ENCODE assay signal across 8 cellular contexts in genomic region chr3:184017672-184018423, GRCh38. TPM values are rescaled to one million over a fixed set of nuclear protein-coding genes. Genes with fewer than 3 reads are reported as not detected.
DNase-seq lines count a peak whose midpoint lies in the region; ATAC-seq and TF ChIP-seq lines count a peak whose summit lies in the region.

ABCC5 (minus strand) TSS chr3:184017884; CDS start chr3:184014392, 3,492 bp downstream.

- peak within 1 kb of the TSS; percentile 31 for H3K27ac ChIP-seq in AG04450 (ENCODE audit: low read depth, low read length)
- H3K27ac ChIP-seq in caudate nucleus (ENCODE audit: low read depth, low read length) = peak within 1 kb of the TSS; percentile 98

- peaks cover 3% of the 10 kb centered on the region for H3K27me3 ChIP-seq in AG04450 (ENCODE audit: control insufficient read depth, insufficient read depth, low read length)

- peaks cover 9% of the 10 kb centered on the region for H3K36me3 Mint-ChIP-seq in WTC11

- POLR2A ChIA-PET in AG04450 (lab: Yijun Ruan, JAX) = interaction anchor here (0.5 to 1.3 kb wide), 5 partner anchors 10 to 156 kb away, joined by 3 to 4 read pairs (median 3); no protein-coding TSS in a partner anchor
- POLR2A ChIA-PET in WTC11 (lab: Charles Lee) = interaction anchor here (0.6 to 0.7 kb wide), 3 partner anchors 10 to 159 kb away, joined by 3 read pairs; no protein-coding TSS in a partner anchor

- CTCF ChIA-PET in AG04450 (lab: Charles Lee) (interaction anchor here (0.6 to 5.0 kb wide), 18 partner anchors 11 to 384 kb away, joined by 3 to 48 read pairs (median 4); partner anchors contain the start of gene PARL), WTC11 (lab: Charles Lee) (interaction anchor here (0.5 to 4.1 kb wide), 15 partner anchors 11 to 1044 kb away, joined by 3 to 37 read pairs (median 4); partner anchors contain the start of genes CAMK2N2, EEF1AKMT4, EIF2B5 and PARL)

- peaks cover 3% of the 10 kb centered on the region; the same call in 1 of the 2 replicates for H3K9me3 ChIP-seq in AG04450 (ENCODE audit: control insufficient read depth, insufficient read depth, low read length)

- H3K4me1 Mint-ChIP-seq in WTC11 = peaks cover 22% of the 10 kb centered on the region

- H3K4me3 Mint-ChIP-seq in WTC11 = peak within 1 kb of the TSS; percentile 99

- H3K9me3 Mint-ChIP-seq in WTC11 = no peaks in the 10 kb centered on the region

- peak; percentile 97 for ATAC-seq in GM18907 (IDR thresholded peaks at IDR 0.05; ENCODE audit: unreplicated experiment)
- peak; percentile 92 for ATAC-seq in HG03159 (IDR thresholded peaks at IDR 0.05; ENCODE audit: unreplicated experiment)
- ATAC-seq in WTC11 = peak; percentile 98

- H3K27ac Mint-ChIP-seq in WTC11 = peak within 1 kb of the TSS; percentile 96

- H3K27me3 Mint-ChIP-seq in WTC11 (ENCODE audit: low read depth) = no peaks in the 10 kb centered on the region

- DNase-seq in AG04450 (ENCODE audit: low read depth, low spot score) (peak; percentile 81), NCI-H2227 (lab: John Stamatoyannopoulos, UW; ENCODE audit: unreplicated experiment) (peak; percentile 96), WTC11 (ENCODE audit: low spot score) (peak; percentile 94), caudate nucleus (lab: John Stamatoyannopoulos, UW) (peak; percentile 46 to 98 (median 94)), iris pigment epithelial cell (ENCODE audit: low read depth) (peak; percentile 93)
- DNase-seq in stimulated activated CD4-positive, alpha-beta T cell treated with anti-CD3 and anti-CD28 coated beads, Interleukin-12 subunit alpha, Interleukin-12 subunit beta, amount 100 ng/mL, for 4 hours = peak; percentile 82

- TF ChIP-seq CTCF in AG04450 (IDR thresholded peaks at IDR 0.05; ENCODE audit: low read depth, low read length) (0 out of 2 replicates have a peak, but pooled peaks have one; percentile 1), WTC11 (IDR thresholded peaks at IDR 0.05) (peak; percentile 14)

- peak within 1 kb of the TSS; percentile 100 for H3K4me3 ChIP-seq in AG04450 (ENCODE audit: low read depth, low read length)

TF ChIP-seq in WTC11, 78 proteins besides CTCF, POLR2A, EP300 and RAD21 (continues in another document):
- TF ChIP-seq ZNF532 (CRISPR knock-in tag; IDR thresholded peaks at IDR 0.05; ENCODE audit: borderline replicate concordance) (no peak), TEAD1 (CRISPR knock-in tag; IDR thresholded peaks at IDR 0.05) (0 out of 2 replicates have a peak, but pooled peaks have one; percentile 60), GTF2I (CRISPR knock-in tag; conservative IDR thresholded peaks at IDR 0.05) (no peak), SP1 (CRISPR knock-in tag; conservative IDR thresholded peaks at IDR 0.05) (peak; percentile 42), SMAD3 (CRISPR knock-in tag; IDR thresholded peaks at IDR 0.05; ENCODE audit: borderline replicate concordance) (peak; percentile 47; the same call in 1 of the 2 replicates), E2F4 (CRISPR knock-in tag; IDR thresholded peaks at IDR 0.05; ENCODE audit: borderline replicate concordance, low read depth) (no peak), RELA (CRISPR knock-in tag; IDR thresholded peaks at IDR 0.05; ENCODE audit: borderline replicate concordance) (no peak), OVOL2 (CRISPR knock-in tag; IDR thresholded peaks at IDR 0.05; ENCODE audit: borderline replicate concordance) (no peak), MYBL2 (CRISPR knock-in tag; IDR thresholded peaks at IDR 0.05) (peak; percentile 47; the same call in 1 of the 2 replicates), TEAD4 (CRISPR knock-in tag; IDR thresholded peaks at IDR 0.05) (no peak), IRF2 (CRISPR knock-in tag; IDR thresholded peaks at IDR 0.05; ENCODE audit: borderline replicate concordance, low read depth) (no peak), CREB1 (CRISPR knock-in tag; IDR thresholded peaks at IDR 0.05) (no peak), HMGA2 (CRISPR knock-in tag; IDR thresholded peaks at IDR 0.05) (no peak), TP53 (CRISPR knock-in tag; IDR thresholded peaks at IDR 0.05) (no peak), ZNF425 (CRISPR knock-in tag; conservative IDR thresholded peaks at IDR 0.05) (no peak)
- TF ChIP-seq, protein P1, sequence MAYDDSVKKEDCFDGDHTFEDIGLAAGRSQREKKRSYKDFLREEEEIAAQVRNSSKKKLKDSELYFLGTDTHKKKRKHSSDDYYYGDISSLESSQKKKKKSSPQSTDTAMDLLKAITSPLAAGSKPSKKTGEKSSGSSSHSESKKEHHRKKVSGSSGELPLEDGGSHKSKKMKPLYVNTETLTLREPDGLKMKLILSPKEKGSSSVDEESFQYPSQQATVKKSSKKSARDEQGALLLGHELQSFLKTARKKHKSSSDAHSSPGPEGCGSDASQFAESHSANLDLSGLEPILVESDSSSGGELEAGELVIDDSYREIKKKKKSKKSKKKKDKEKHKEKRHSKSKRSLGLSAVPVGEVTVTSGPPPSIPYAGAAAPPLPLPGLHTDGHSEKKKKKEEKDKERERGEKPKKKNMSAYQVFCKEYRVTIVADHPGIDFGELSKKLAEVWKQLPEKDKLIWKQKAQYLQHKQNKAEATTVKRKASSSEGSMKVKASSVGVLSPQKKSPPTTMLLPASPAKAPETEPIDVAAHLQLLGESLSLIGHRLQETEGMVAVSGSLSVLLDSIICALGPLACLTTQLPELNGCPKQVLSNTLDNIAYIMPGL (CRISPR knock-in tag; IDR thresholded peaks at IDR 0.05) = peak; percentile 87
- TF ChIP-seq, protein P2, sequence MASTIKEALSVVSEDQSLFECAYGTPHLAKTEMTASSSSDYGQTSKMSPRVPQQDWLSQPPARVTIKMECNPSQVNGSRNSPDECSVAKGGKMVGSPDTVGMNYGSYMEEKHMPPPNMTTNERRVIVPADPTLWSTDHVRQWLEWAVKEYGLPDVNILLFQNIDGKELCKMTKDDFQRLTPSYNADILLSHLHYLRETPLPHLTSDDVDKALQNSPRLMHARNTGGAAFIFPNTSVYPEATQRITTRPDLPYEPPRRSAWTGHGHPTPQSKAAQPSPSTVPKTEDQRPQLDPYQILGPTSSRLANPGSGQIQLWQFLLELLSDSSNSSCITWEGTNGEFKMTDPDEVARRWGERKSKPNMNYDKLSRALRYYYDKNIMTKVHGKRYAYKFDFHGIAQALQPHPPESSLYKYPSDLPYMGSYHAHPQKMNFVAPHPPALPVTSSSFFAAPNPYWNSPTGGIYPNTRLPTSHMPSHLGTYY (CRISPR knock-in tag; IDR thresholded peaks at IDR 0.05) = no peak

RNA-seq across cellular contexts. Expression of gene ABCC5, which starts in this region (rescaled TPM):
- 27.4 and 30.6 TPM in 2 replicates for polyA plus RNA-seq in AG04450 (2011; rRNA removed)
- 19.5 and 20.5 TPM in 2 replicates for polyA minus RNA-seq in AG04450 (2011; rRNA and poly(A)+ RNA removed)
- total RNA-seq in WTC11 (2021) = 29.1 to 35.2 TPM (median 31.1 TPM) in 3 replicates

Comparison
In these comparisons a context has a peak if more than half of its experiments do, and no peak if none do; other contexts are left out.
1. Peak in every context shown above with its lines: DNase-seq, ATAC-seq, H3K4me3 ChIP-seq and H3K27ac ChIP-seq.